Comparison of ENCODE assay signal across 13 cellular contexts in genomic region chr9:2816476-2817141, GRCh38. TPM values are rescaled to one million over a fixed set of nuclear protein-coding genes. Genes with fewer than 3 reads are reported as not detected.
DNase-seq lines count a peak whose midpoint lies in the region; ATAC-seq, FAIRE-seq and TF ChIP-seq lines count a peak whose summit lies in the region.
"Had no signal": no experiment of that assay in that cellular context is flagged by ENCODE, and none has a peak within 500 bp of the region (broad histone marks: within the 10 kb centered on the region; RNA-seq: fewer than 3 reads in every experiment).

No MANE protein-coding gene starts in this region.

- H3K27ac ChIP-seq in A549: peak overlapping the region; percentile 29 to 71; a peak in 5 of 6 replicates
- peak overlapping the region; percentile 62 to 72 for H3K27ac ChIP-seq in mucosa of rectum (ENCODE audit: low read depth in 2 of 2, low read length in 2 of 2)

- CTCF ChIA-PET in A549 (lab: Yijun Ruan, JAX): interaction anchor here (3.1 kb wide), 1 partner anchor 8 kb away, joined by 14 read pairs; no protein-coding TSS in a partner anchor

- no peak for TF ChIP-seq EP300 in A549 (IDR thresholded peaks at IDR 0.05)

- H3K4me3 ChIP-seq in A549 (no peak overlapping the region), mucosa of rectum (ENCODE audit: low read length in 2 of 2) (no peak overlapping the region)
- H3K4me3 ChIP-seq: skin epidermis had no signal

- TF ChIP-seq CTCF in A549 (IDR thresholded peaks at IDR 0.05): no peak
- no peak for TF ChIP-seq CTCF in natural killer cell (IDR thresholded peaks at IDR 0.05)
- no peak for TF ChIP-seq CTCF in GM10266 (IDR thresholded peaks at IDR 0.05; ENCODE audit: control insufficient read depth, insufficient read depth, low read depth, missing control alignments)

- no peaks in the 10 kb centered on the region for H3K9me3 Mint-ChIP-seq in natural killer cell
- H3K9me3 Mint-ChIP-seq: CD4-positive, CD25-positive, alpha-beta regulatory T cell had no signal

- no peaks in the 10 kb centered on the region for H3K27me3 ChIP-seq in mucosa of rectum (ENCODE audit: control insufficient read depth in 2 of 2, insufficient read depth in 2 of 2, low read length in 2 of 2)

- WGBS in A549 (ENCODE audit: missing lambda C conversion rate): 93% methylated on average over 6 of the region's 6 CpGs

- TF ChIP-seq RAD21 in A549 (conservative IDR thresholded peaks at IDR 0.05 in 1 of 2, IDR thresholded peaks at IDR 0.05 in 1 of 2): no peak

- H3K27ac Mint-ChIP-seq in natural killer cell: no peak overlapping the region

- H3K27me3 Mint-ChIP-seq in natural killer cell (ENCODE audit: low read depth in 2 of 2): no peaks in the 10 kb centered on the region
- H3K27me3 Mint-ChIP-seq: CD4-positive, CD25-positive, alpha-beta regulatory T cell had no signal

- H3K4me3 Mint-ChIP-seq in natural killer cell: no peak overlapping the region
- H3K4me3 Mint-ChIP-seq: CD4-positive, CD25-positive, alpha-beta regulatory T cell had no signal

- no peak for ATAC-seq in A549
- ATAC-seq in natural killer cell: no peak
- ATAC-seq in GM19467 (IDR thresholded peaks at IDR 0.05; ENCODE audit: unreplicated experiment): no peak
- ATAC-seq in GM19463 (IDR thresholded peaks at IDR 0.05; ENCODE audit: unreplicated experiment): no peak

- POLR2A ChIA-PET in A549 (lab: Yijun Ruan, JAX): no interaction called here

- peaks cover 36% of the 10 kb centered on the region for H3K36me3 Mint-ChIP-seq in natural killer cell

- no peak for TF ChIP-seq POLR2A in A549 (IDR thresholded peaks at IDR 0.05; ENCODE audit: low read length)

- no peak overlapping the region for H3K4me2 ChIP-seq in A549

- peaks cover 18 to 25% of the 10 kb centered on the region in 2 donors for H3K36me3 ChIP-seq in mucosa of rectum (ENCODE audit: control insufficient read depth in 2 of 2, insufficient read depth in 2 of 2, low read length in 2 of 2)

- H3K9ac ChIP-seq in mucosa of rectum (ENCODE audit: low read depth in 1 of 2, low read length in 2 of 2): no peak overlapping the region

- peaks cover 63% of the 10 kb centered on the region for H3K4me1 ChIP-seq in A549
- peaks cover 0 to 2% of the 10 kb centered on the region in 2 donors for H3K4me1 ChIP-seq in mucosa of rectum (ENCODE audit: control insufficient read depth in 2 of 2, insufficient read depth in 2 of 2, low read length in 2 of 2)

- no peaks in the 10 kb centered on the region for H3K9me3 ChIP-seq in A549
- no peaks in the 10 kb centered on the region for H3K9me3 ChIP-seq in mucosa of rectum (ENCODE audit: control insufficient read depth in 2 of 2, low read length in 2 of 2)

- FAIRE-seq in A549 (lab: Jason Lieb, UNC): no peak

- no peaks in the 10 kb centered on the region for H3K4me1 Mint-ChIP-seq in natural killer cell

- DNase-seq in A549 (ENCODE audit: low read depth in 1 of 2, low spot score in 1 of 2) (no peak), NCI-H226 (peak; percentile 85), fibroblast of gingiva (ENCODE audit: low read depth) (peak; percentile 91), natural killer cell (no peak), GM10266 (ENCODE audit: extremely low spot score) (no peak)
- DNase-seq: CD4-positive, CD25-positive, alpha-beta regulatory T cell; islet precursor cell; NCI-H1694 treated with DMSO at 0.1 percent for 48 hours; SHP77 treated with DMSO at 0.1 percent for 48 hours had no signal

- intact Hi-C loops in natural killer cell (cut with micrococcal nuclease): no loop called here

TF ChIP-seq in A549, 52 proteins besides CTCF, POLR2A, EP300 and RAD21:
- no peak for TF ChIP-seq NPAS2 (CRISPR knock-in tag; IDR thresholded peaks at IDR 0.05; ENCODE audit: borderline replicate concordance)
- no peak for TF ChIP-seq POLR2AphosphoS2 (conservative IDR thresholded peaks at IDR 0.05; ENCODE audit: low read length)
- TF ChIP-seq E2F6 (IDR thresholded peaks at IDR 0.05; ENCODE audit: borderline replicate concordance, low read depth): no peak
- TF ChIP-seq FOXS1 (CRISPR knock-in tag; IDR thresholded peaks at IDR 0.05): no peak
- no peak for TF ChIP-seq JUN (IDR thresholded peaks at IDR 0.05)
- TF ChIP-seq NR3C1 (IDR thresholded peaks at IDR 0.05): no peak
- no peak for TF ChIP-seq MAZ (IDR thresholded peaks at IDR 0.05; ENCODE audit: borderline replicate concordance, low read depth, low read length)
- no peak for TF ChIP-seq MYC (IDR thresholded peaks at IDR 0.05; ENCODE audit: borderline replicate concordance, low read length)
- no peak for TF ChIP-seq BHLHE40 (IDR thresholded peaks at IDR 0.05; ENCODE audit: low read depth, low read length)
- TF ChIP-seq RCOR1 (IDR thresholded peaks at IDR 0.05; ENCODE audit: low read depth, low read length): no peak
- TF ChIP-seq, protein P1, sequence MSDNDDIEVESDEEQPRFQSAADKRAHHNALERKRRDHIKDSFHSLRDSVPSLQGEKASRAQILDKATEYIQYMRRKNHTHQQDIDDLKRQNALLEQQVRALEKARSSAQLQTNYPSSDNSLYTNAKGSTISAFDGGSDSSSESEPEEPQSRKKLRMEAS (IDR thresholded peaks at IDR 0.05): no peak
- TF ChIP-seq KDM1A (IDR thresholded peaks at IDR 0.05; ENCODE audit: low read depth): no peak

RNA-seq across cellular contexts. Expression of gene PUM3, which starts 27.3 kb away (rescaled TPM):
- 62.2 and 94.8 TPM in 2 replicates for polyA plus RNA-seq in A549 (2011; rRNA removed)
- 31.3 and 35.5 TPM in 2 replicates for polyA plus RNA-seq in A549 (2012; cell fraction: cytosol; rRNA removed)
- polyA plus RNA-seq in A549 (2012; cell fraction: nucleus; rRNA removed): 24.8 and 38.6 TPM in 2 replicates
- 71.2 to 81.2 TPM (median 78.0 TPM) in 3 replicates for polyA plus RNA-seq in A549 (2017; fragmentation: RNase III; extraction: RNeasy Plus Mini Kit Qiagen cat#74134 plus additional on column Dnase treatment)
- polyA minus RNA-seq in A549 (2011; rRNA and poly(A)+ RNA removed): 42.9 and 56.2 TPM in 2 replicates
- total RNA-seq in natural killer cell: 10 to 100 TPM; 27.5 to 31.3 (median 30.4) TPM

Comparison
In these comparisons a context has a peak if more than half of its experiments do, and no peak if none do; other contexts are left out.
1. DNase-seq: peak in NCI-H226 (single experiment) and fibroblast of gingiva (single experiment); none in A549 (0 of 2), natural killer cell (single experiment) and GM10266 (single experiment).